8 cellular contexts compared by ENCODE assay signal in the genomic region with DNA sequence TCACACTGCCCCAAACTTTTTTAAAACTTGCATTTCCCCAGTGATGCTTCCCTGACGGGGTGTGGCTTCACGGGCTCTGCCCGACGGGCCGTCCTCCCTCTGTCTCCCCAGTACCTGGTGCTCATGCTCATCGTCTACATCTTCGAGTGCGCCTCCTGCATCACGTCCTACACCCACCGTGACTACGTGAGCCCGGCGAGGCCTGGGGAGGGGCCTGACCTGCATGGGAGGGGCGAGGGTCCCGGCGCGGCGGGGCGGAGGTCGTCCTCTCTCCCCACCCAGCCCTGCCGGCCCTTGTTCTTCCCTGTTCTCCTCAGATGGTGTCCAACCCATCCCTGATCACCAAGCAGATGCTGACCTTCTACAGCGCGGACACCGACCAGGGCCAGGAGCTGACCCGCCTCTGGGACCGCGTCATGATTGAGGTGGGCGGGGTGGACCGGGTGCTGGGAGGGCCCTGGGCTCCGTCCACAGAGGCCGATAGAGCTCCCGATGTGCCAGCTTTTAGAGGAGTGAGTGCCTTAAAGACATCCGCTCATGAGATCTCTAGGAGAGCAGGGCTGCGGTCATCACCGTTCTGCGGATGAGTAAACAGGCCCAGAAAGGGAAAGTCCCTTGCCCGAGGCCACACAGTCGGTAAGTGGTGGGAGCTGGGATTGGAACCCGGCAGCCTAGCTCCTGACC. TPM values are rescaled to one million over a fixed set of nuclear protein-coding genes. Genes with fewer than 3 reads are reported as not detected.
DNase-seq lines count a peak whose midpoint lies in the region; ATAC-seq and TF ChIP-seq lines count a peak whose summit lies in the region.

No MANE protein-coding gene starts in this region.

- peak overlapping the region; percentile 4 for H3K4me3 ChIP-seq in GM12865 (ENCODE audit: low read depth, low read length)
- H3K4me3 ChIP-seq in spleen = peak overlapping the region in 6 of 8 donors; percentile 17 to 69 (median 36)

- H3K27me3 ChIP-seq in spleen (replicated peaks in 1 of 7) = peaks cover 0 to 67% (median 21%) of the 10 kb centered on the region in 7 donors

- H3K36me3 ChIP-seq in spleen = no peaks in the 10 kb centered on the region

- 4 to 10% (median 6%) methylated on average over 26 to 39 of the region's 39 CpGs for whole genome bisulfite sequencing in spleen, 5 donors

- TF ChIP-seq CTCF in GM12865 (IDR thresholded peaks at IDR 0.05; ENCODE audit: insufficient read depth, low read depth, low read length, missing control alignments) (no peak), spleen (IDR thresholded peaks at IDR 0.05 in 8 of 11, conservative IDR thresholded peaks at IDR 0.05 in 3 of 11) (no peak)

- DNase-seq in GM12865 (ENCODE audit: low read depth) (peak; percentile 51), NCI-H774 (lab: John Stamatoyannopoulos, UW) (peak; percentile 25), left cardiac atrium (peak; percentile 65), spleen (peak; percentile 77), SIG-M5 (lab: John Stamatoyannopoulos, UW) (no peak), MV-4-11 (lab: John Stamatoyannopoulos, UW) (no peak)
- peak; percentile 66 for DNase-seq in activated naive CD4-positive, alpha-beta T cell treated with anti-CD3 and anti-CD28 coated beads, Interleukin-2, amount 10 ng/mL, durations not matched to agents 7 days and 5 days

- H3K36me3 Mint-ChIP-seq in activated naive CD4-positive, alpha-beta T cell treated with anti-CD3 and anti-CD28 coated beads, Interleukin-2, amount 10 ng/mL, durations not matched to agents 7 days and 5 days = peaks cover 1% of the 10 kb centered on the region

- intact Hi-C loops in left cardiac atrium (cut with DNase I) = no loop called here
- intact Hi-C loops in spleen (cut with DNase I; ENCODE audit: low total_unique reads) = no loop called here

- peaks cover 72% of the 10 kb centered on the region for H3K27me3 Mint-ChIP-seq in activated naive CD4-positive, alpha-beta T cell treated with anti-CD3 and anti-CD28 coated beads, Interleukin-2, amount 10 ng/mL, durations not matched to agents 7 days and 5 days

- CTCF ChIA-PET in activated naive CD4-positive, alpha-beta T cell treated with anti-CD3 and anti-CD28 coated beads, Interleukin-2, amount 10 ng/mL, durations not matched to agents 7 days and 5 days (lab: Charles Lee) = interaction anchor here (0.9 to 1.4 kb wide), 2 partner anchors 19 to 25 kb away, joined by 3 to 4 read pairs; a partner anchor contains a TSS

- H3K9me3 Mint-ChIP-seq in activated naive CD4-positive, alpha-beta T cell treated with anti-CD3 and anti-CD28 coated beads, Interleukin-2, amount 10 ng/mL, durations not matched to agents 7 days and 5 days = no peaks in the 10 kb centered on the region

- peak overlapping the region in 1 of 8 donors; percentile 36 for H3K27ac ChIP-seq in spleen

- H3K9me3 ChIP-seq in spleen = no peaks in the 10 kb centered on the region

- ATAC-seq in left cardiac atrium (peak; percentile 71 to 93), GM21526 (IDR thresholded peaks at IDR 0.05; ENCODE audit: low FRiP score, unreplicated experiment) (no peak)

- H3K4me3 Mint-ChIP-seq in activated naive CD4-positive, alpha-beta T cell treated with anti-CD3 and anti-CD28 coated beads, Interleukin-2, amount 10 ng/mL, durations not matched to agents 7 days and 5 days = peak overlapping the region; percentile 77

- H3K27ac Mint-ChIP-seq in activated naive CD4-positive, alpha-beta T cell treated with anti-CD3 and anti-CD28 coated beads, Interleukin-2, amount 10 ng/mL, durations not matched to agents 7 days and 5 days = peak overlapping the region; percentile 72

- peaks cover 0 to 13% (median 9%) of the 10 kb centered on the region in 6 donors for H3K4me1 ChIP-seq in spleen

- peaks cover 11% of the 10 kb centered on the region for H3K4me1 Mint-ChIP-seq in activated naive CD4-positive, alpha-beta T cell treated with anti-CD3 and anti-CD28 coated beads, Interleukin-2, amount 10 ng/mL, durations not matched to agents 7 days and 5 days

- TF ChIP-seq POLR2A in spleen (IDR thresholded peaks at IDR 0.05) = no peak

RNA-seq across cellular contexts. Expression of a gene that starts 6.9 kb away (rescaled TPM):
- total RNA-seq in left cardiac atrium (not detected), spleen (not detected)
- polyA plus RNA-seq in spleen = under 1 TPM in 1 of 3 donors, not detected in 2; 0.11 TPM

RNA-seq across cellular contexts. Expression of a gene that starts 25.1 kb away (rescaled TPM):
- total RNA-seq in left cardiac atrium (1,000 to 10,000 TPM in 1 of 2 donors, 100 to 1,000 TPM in 1; 934 to 1,059 TPM), spleen (100 to 1,000 TPM; 208 to 672 (median 255) TPM)
- 100 to 1,000 TPM; 640 to 837 (median 717) TPM for polyA plus RNA-seq in spleen

RNA-seq across cellular contexts. Expression of a gene that starts 31.1 kb away (rescaled TPM):
- total RNA-seq in left cardiac atrium = not detected
- 1 to 10 TPM; 2.5 to 6.9 (median 4.0) TPM for total RNA-seq in spleen
- polyA plus RNA-seq in spleen = 1 to 10 TPM; 3.0 to 8.2 (median 4.8) TPM

RNA-seq across cellular contexts. Expression of a gene that starts 31.7 kb away (rescaled TPM):
- under 1 TPM; 0.29 to 0.88 TPM for total RNA-seq in left cardiac atrium
- total RNA-seq in spleen = under 1 TPM in 2 of 7 donors, not detected in 5; 0.43 to 0.57 TPM
- 1 to 10 TPM in 2 of 3 donors, under 1 TPM in 1; 0.99 to 1.2 (median 1.1) TPM for polyA plus RNA-seq in spleen

RNA-seq across cellular contexts. Expression of a gene that starts 44.4 kb away (rescaled TPM):
- total RNA-seq in left cardiac atrium (10 to 100 TPM; 51.3 to 54.2 TPM), spleen (10 to 100 TPM; 48.2 to 63.4 (median 59.6) TPM)
- 10 to 100 TPM; 48.8 to 71.9 (median 58.1) TPM for polyA plus RNA-seq in spleen

Comparison
In these comparisons a context has a peak if more than half of its experiments do, and no peak if none do; other contexts are left out.
1. DNase-seq: peak in GM12865 (single experiment), NCI-H774 (single experiment), activated naive CD4-positive, alpha-beta T cell treated with anti-CD3 and anti-CD28 coated beads, Interleukin-2, amount 10 ng/mL, durations not matched to agents 7 days and 5 days (single experiment), left cardiac atrium (single experiment) and spleen (single experiment); none in SIG-M5 (single experiment) and MV-4-11 (single experiment).